17 cellular contexts compared by ENCODE assay signal in genomic region chr17:77369544-77369971, GRCh38.
DNase-seq lines count a peak whose midpoint lies in the region; ATAC-seq and TF ChIP-seq lines count a peak whose summit lies in the region.
"Had no signal": no experiment of that assay in that cellular context is flagged by ENCODE, and none has a peak within 500 bp of the region (broad histone marks: within the 10 kb centered on the region; RNA-seq: fewer than 3 reads in every experiment).

No MANE protein-coding gene starts in this region.

- peaks cover 51% of the 10 kb centered on the region for H3K4me1 Mint-ChIP-seq in neural progenitor cell

- ATAC-seq in HG02938 (IDR thresholded peaks at IDR 0.05; ENCODE audit: unreplicated experiment) (no peak), HG03457 (IDR thresholded peaks at IDR 0.05; ENCODE audit: unreplicated experiment) (no peak)
- ATAC-seq: right lobe of liver, SK-N-SH treated with all-trans-retinoic acid at 6 μM for 48 hours had no signal

- 98% methylated on average over 8 of the region's 13 CpGs for WGBS in mammary epithelial cell (ENCODE audit: low coverage, missing lambda C conversion rate)

- H3K36me3 ChIP-seq in breast epithelium (no peaks in the 10 kb centered on the region), mammary epithelial cell (ENCODE audit: insufficient read depth, low read length) (no peaks in the 10 kb centered on the region), neural progenitor cell (no peaks in the 10 kb centered on the region), vagina (no peaks in the 10 kb centered on the region)
- H3K36me3 ChIP-seq: Peyer's patch, right lobe of liver had no signal

- in situ Hi-C loops in mammary epithelial cell (cut with MboI; ENCODE audit: low sequenced_read_pairs in 2 of 2): no loop called here

- H3K9me3 ChIP-seq in breast epithelium (no peaks in the 10 kb centered on the region), mammary epithelial cell (replicated peaks; ENCODE audit: insufficient read depth, low read length) (no peaks in the 10 kb centered on the region), neural progenitor cell (ENCODE audit: low read depth) (no peaks in the 10 kb centered on the region), vagina (no peaks in the 10 kb centered on the region)
- H3K9me3 ChIP-seq: Peyer's patch, right lobe of liver had no signal

- peaks cover 14% of the 10 kb centered on the region for H3K27me3 Mint-ChIP-seq in neural progenitor cell (ENCODE audit: insufficient read depth, low read depth)

- H3K4me1 ChIP-seq in breast epithelium (peaks cover 42 to 48% of the 10 kb centered on the region in 2 donors), mammary epithelial cell (ENCODE audit: insufficient read depth, low read length) (peaks cover 72% of the 10 kb centered on the region), neural progenitor cell (peaks cover 42% of the 10 kb centered on the region), vagina (peaks cover 75% of the 10 kb centered on the region)

- TF ChIP-seq POLR2A in breast epithelium (IDR thresholded peaks at IDR 0.05) (no peak), erythroblast (IDR thresholded peaks at IDR 0.05; ENCODE audit: low read length) (no peak), vagina (IDR thresholded peaks at IDR 0.05) (no peak)

- no peaks in the 10 kb centered on the region for H3K9me3 Mint-ChIP-seq in neural progenitor cell
- H3K9me3 Mint-ChIP-seq: activated CD4-positive, alpha-beta T cell treated with anti-CD3 and anti-CD28 coated beads, Interleukin-2, amount 10 ng/mL, durations not matched to agents 7 days and 5 days had no signal

- TF ChIP-seq CTCF in breast epithelium (IDR thresholded peaks at IDR 0.05) (no peak), mammary epithelial cell (conservative IDR thresholded peaks at IDR 0.05 in 1 of 2, IDR thresholded peaks at IDR 0.05 in 1 of 2; ENCODE audit: extremely low read depth in 1 of 2, insufficient read depth in 1 of 2, low read depth in 1 of 2, low read length in 2 of 2) (no peak), neural progenitor cell (IDR thresholded peaks at IDR 0.05) (no peak), vagina (IDR thresholded peaks at IDR 0.05) (no peak)

- no peaks in the 10 kb centered on the region for H3K36me3 Mint-ChIP-seq in neural progenitor cell

- H4K20me1 ChIP-seq in mammary epithelial cell (ENCODE audit: insufficient read depth, low read length): peaks cover 29% of the 10 kb centered on the region
- peaks cover 16% of the 10 kb centered on the region for H4K20me1 ChIP-seq in neural progenitor cell (ENCODE audit: low read depth)

- DNase-seq in breast epithelium (ENCODE audit: low spot score in 2 of 2) (no peak), mammary epithelial cell (no peak), erythroblast (lab: John Stamatoyannopoulos, UW) (peak; percentile 15 to 30), neural progenitor cell (ENCODE audit: low spot score) (no peak), vagina (ENCODE audit: extremely low spot score in 2 of 2) (no peak), SW480 (ENCODE audit: low spot score) (no peak)
- DNase-seq: activated CD4-positive, alpha-beta T cell treated with anti-CD3 and anti-CD28 coated beads, Interleukin-2, amount 10 ng/mL, durations not matched to agents 7 days and 5 days; amniotic stem cell; DMS153; midbrain; NCI-H1436 had no signal

- H3K27me3 ChIP-seq in breast epithelium: no peaks in the 10 kb centered on the region
- H3K27me3 ChIP-seq in mammary epithelial cell (ENCODE audit: insufficient read depth, low read length): no peaks in the 10 kb centered on the region
- no peaks in the 10 kb centered on the region for H3K27me3 ChIP-seq in neural progenitor cell
- no peaks in the 10 kb centered on the region for H3K27me3 ChIP-seq in vagina
- H3K27me3 ChIP-seq: Peyer's patch, right lobe of liver had no signal

- H3K4me2 ChIP-seq in mammary epithelial cell (ENCODE audit: insufficient read depth, low read depth, low read length): no peak overlapping the region
- no peak overlapping the region for H3K4me2 ChIP-seq in neural progenitor cell

- peaks cover 27% of the 10 kb centered on the region for H3F3A ChIP-seq in neural progenitor cell (ENCODE audit: low read depth)

- H3K4me3 ChIP-seq in breast epithelium: no peak overlapping the region
- no peak overlapping the region for H3K4me3 ChIP-seq in mammary epithelial cell (replicated peaks in 1 of 3; ENCODE audit: insufficient read depth in 1 of 3, low read depth in 2 of 3, low read length in 3 of 3)
- no peak overlapping the region for H3K4me3 ChIP-seq in neural progenitor cell
- no peak overlapping the region for H3K4me3 ChIP-seq in vagina
- H3K4me3 ChIP-seq: Peyer's patch, right lobe of liver had no signal

- CTCF ChIA-PET in mammary epithelial cell (lab: Charles Lee; ENCODE audit: low non-redundant PET): no interaction called here

- intact Hi-C loops in breast epithelium (cut with DNase I; ENCODE audit: low total_unique reads): no loop called here
- intact Hi-C loops in mammary epithelial cell (cut with micrococcal nuclease): no loop called here
- intact Hi-C loops in vagina (cut with DNase I): no loop called here

- dilution Hi-C loops in mammary epithelial cell (cut with HindIII; ENCODE audit: low sequenced_read_pairs): no loop called here

- no peak overlapping the region for H3K4me3 Mint-ChIP-seq in neural progenitor cell
- H3K4me3 Mint-ChIP-seq: activated CD4-positive, alpha-beta T cell treated with anti-CD3 and anti-CD28 coated beads, Interleukin-2, amount 10 ng/mL, durations not matched to agents 7 days and 5 days had no signal

- H3K79me2 ChIP-seq in mammary epithelial cell (ENCODE audit: insufficient read depth, low read length): peaks cover 97% of the 10 kb centered on the region
- H3K79me2 ChIP-seq in neural progenitor cell (ENCODE audit: low read depth): peaks cover 21% of the 10 kb centered on the region

- H3K27ac ChIP-seq in breast epithelium (peak overlapping the region; percentile 93 to 95), mammary epithelial cell (ENCODE audit: insufficient read depth, low read depth, low read length) (no peak overlapping the region), neural progenitor cell (no peak overlapping the region), vagina (peak overlapping the region; percentile 95)
- H3K27ac ChIP-seq: 22Rv1, Peyer's patch, right lobe of liver had no signal

- peak overlapping the region; percentile 83 for H3K27ac Mint-ChIP-seq in neural progenitor cell
- H3K27ac Mint-ChIP-seq: activated CD4-positive, alpha-beta T cell treated with anti-CD3 and anti-CD28 coated beads, Interleukin-2, amount 10 ng/mL, durations not matched to agents 7 days and 5 days had no signal

- H2AFZ ChIP-seq in mammary epithelial cell (ENCODE audit: low read depth, low read length) (no peak overlapping the region), neural progenitor cell (replicated peaks) (no peak overlapping the region)

- H3K9ac ChIP-seq in mammary epithelial cell (ENCODE audit: insufficient read depth, low read length): no peak overlapping the region
- no peak overlapping the region for H3K9ac ChIP-seq in neural progenitor cell

- no TSS peak for BruUV-seq in mammary epithelial cell (replicated peaks; lab: Mats Ljungman, UMichigan)

Comparison
In these comparisons a context has a peak if more than half of its experiments do, and no peak if none do; other contexts are left out.
1. H3K27ac ChIP-seq: peak in breast epithelium (2 of 2) and vagina (single experiment); none in mammary epithelial cell (single experiment) and neural progenitor cell (single experiment).
2. DNase-seq: peak in erythroblast (2 of 2); none in breast epithelium (0 of 2), mammary epithelial cell (single experiment), neural progenitor cell (single experiment), vagina (0 of 2) and SW480 (single experiment).